1 cellular context compared by ENCODE assay signal in genomic region chr3:118943597-118943996, GRCh38.
TF ChIP-seq lines count a peak whose summit lies in the region.

No MANE protein-coding gene starts in this region.

TF ChIP-seq in K562, 482 proteins besides CTCF, POLR2A, EP300 and RAD21 (continued from another document):
- no peak for TF ChIP-seq SAP30 (IDR thresholded peaks at IDR 0.05; ENCODE audit: borderline replicate concordance, insufficient read depth, low read depth, low read length, poor library complexity, severe bottlenecking)
- no peak for TF ChIP-seq RBM14 (IDR thresholded peaks at IDR 0.05; ENCODE audit: borderline replicate concordance, insufficient read depth, low read depth, low read length)
- TF ChIP-seq CBFA2T2 (conservative IDR thresholded peaks at IDR 0.05), result peak; percentile 39; the same call in 1 of the 2 replicates
- no peak for TF ChIP-seq MTA3 (IDR thresholded peaks at IDR 0.05; ENCODE audit: borderline replicate concordance)
- TF ChIP-seq TAL1 (IDR thresholded peaks at IDR 0.05), result peak; percentile 69
- TF ChIP-seq SMARCA4 (IDR thresholded peaks at IDR 0.05), result peak; percentile 70; the same call in 1 of the 2 replicates
